ENCODE assay signal across 8 cellular contexts in the genomic region with DNA sequence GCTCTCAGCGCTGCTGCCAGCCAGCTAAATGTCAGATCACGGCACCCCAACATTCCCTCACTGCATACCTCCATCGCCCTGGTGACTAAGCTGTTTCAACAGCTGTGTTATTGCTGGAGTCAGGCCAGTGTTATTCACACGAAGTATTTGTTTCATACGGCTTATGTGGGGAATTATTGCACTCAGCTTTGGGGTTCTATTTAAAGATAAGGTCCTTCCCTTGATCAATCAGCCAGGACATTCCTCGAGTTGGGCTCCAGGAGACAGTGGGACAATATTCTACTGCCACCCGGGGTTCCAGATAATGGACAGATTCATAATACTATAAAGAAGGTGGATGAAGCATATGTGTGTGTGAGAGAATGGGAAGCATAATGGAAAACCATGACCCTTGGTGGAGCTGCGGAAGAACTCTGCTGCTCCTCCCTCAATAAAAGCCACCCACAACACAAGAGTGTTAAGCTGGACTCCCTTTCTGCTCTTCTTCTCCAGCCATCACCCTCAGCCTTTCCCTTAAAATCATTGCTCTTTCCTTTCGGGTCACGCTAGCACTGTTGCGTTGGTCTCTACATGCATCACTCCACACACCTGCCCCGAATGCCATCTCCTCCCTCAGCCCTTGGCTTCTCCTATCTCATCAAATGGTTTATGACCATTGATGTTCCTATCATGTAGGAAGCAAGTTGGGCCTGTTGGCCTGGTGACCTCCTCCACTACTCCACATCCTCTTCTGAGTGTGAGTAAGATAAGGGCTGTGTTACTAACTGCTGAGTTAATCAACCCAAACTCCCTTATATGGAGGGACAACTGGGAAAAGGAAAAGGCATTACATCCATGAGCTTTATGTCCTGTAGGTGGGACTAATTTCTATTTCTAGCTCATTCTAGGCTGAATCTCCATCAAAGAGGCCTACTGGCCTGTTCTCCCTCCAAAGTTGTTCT.
DNase-seq lines count a peak whose midpoint lies in the region; ATAC-seq lines count a peak whose summit lies in the region.

No MANE protein-coding gene starts in this region.

- peaks cover 0 to 3% of the 10 kb centered on the region in 2 donors for H3K36me3 Mint-ChIP-seq in stimulated activated naive B cell treated with anti-CD40 and anti-IgM and Interleukin-4, amounts not matched to agents 10 μg/mL and 1 μg/mL and 100 μg/mL, for 72 hours

- no peak overlapping the region for H3K4me3 Mint-ChIP-seq in stimulated activated naive B cell treated with anti-CD40 and anti-IgM and Interleukin-4, amounts not matched to agents 10 μg/mL and 1 μg/mL and 100 μg/mL, for 72 hours

- H3K4me1 Mint-ChIP-seq in stimulated activated naive B cell treated with anti-CD40 and anti-IgM and Interleukin-4, amounts not matched to agents 10 μg/mL and 1 μg/mL and 100 μg/mL, for 72 hours, result peaks cover 16 to 23% of the 10 kb centered on the region in 2 donors

- no peaks in the 10 kb centered on the region for H3K36me3 ChIP-seq in HUES48 (ENCODE audit: control insufficient read depth, insufficient read depth, low read length)

- no peak overlapping the region for H3K4me3 ChIP-seq in HUES48 (ENCODE audit: low read depth, low read length)

- DNase-seq in iPS-NIHi11 (ENCODE audit: low spot score), result peak; percentile 30
- DNase-seq in stimulated activated naive B cell treated with anti-CD40 and anti-IgM and Interleukin-4, amounts not matched to agents 10 μg/mL and 1 μg/mL and 100 μg/mL, for 72 hours, result no peak
- DNase-seq in activated CD4-positive, alpha-beta T cell treated with anti-CD3 and anti-CD28 coated beads for 1 hour, result no peak
- DNase-seq in SKM-1 treated with dmso at 0.1 percent for 144 hours (lab: John Stamatoyannopoulos, UW; ENCODE audit: unreplicated experiment), result no peak
- no peak for DNase-seq in GF-D8 (lab: John Stamatoyannopoulos, UW)

- H3K4me1 ChIP-seq in HUES48 (ENCODE audit: control insufficient read depth, insufficient read depth, low read length), result peaks cover 6% of the 10 kb centered on the region; the same call in 1 of the 2 replicates

- no peaks in the 10 kb centered on the region for H3K9me3 ChIP-seq in HUES48 (ENCODE audit: control insufficient read depth, insufficient read depth, low read length)

- H3K27ac Mint-ChIP-seq in stimulated activated naive B cell treated with anti-CD40 and anti-IgM and Interleukin-4, amounts not matched to agents 10 μg/mL and 1 μg/mL and 100 μg/mL, for 72 hours, result peak overlapping the region; percentile 65

- H3K27me3 ChIP-seq in HUES48 (ENCODE audit: control insufficient read depth, insufficient read depth, low read length), result no peaks in the 10 kb centered on the region

- ATAC-seq in stimulated activated naive B cell treated with anti-CD40 and anti-IgM and Interleukin-4, amounts not matched to agents 10 μg/mL and 1 μg/mL and 100 μg/mL, for 72 hours (replicated peaks), result no peak
- ATAC-seq in HG02973 (IDR thresholded peaks at IDR 0.05; ENCODE audit: unreplicated experiment), result no peak

- H3K9ac ChIP-seq in HUES48 (ENCODE audit: low read depth, low read length), result no peak overlapping the region

- H3K27ac ChIP-seq in HUES48 (ENCODE audit: low read depth, low read length) (peak overlapping the region; percentile 32), angular gyrus (ENCODE audit: low read depth, low read length) (peak overlapping the region; percentile 19)

- peaks cover 17 to 20% of the 10 kb centered on the region in 2 donors for H3K27me3 Mint-ChIP-seq in stimulated activated naive B cell treated with anti-CD40 and anti-IgM and Interleukin-4, amounts not matched to agents 10 μg/mL and 1 μg/mL and 100 μg/mL, for 72 hours

- peaks cover 5 to 9% of the 10 kb centered on the region in 2 donors for H3K9me3 Mint-ChIP-seq in stimulated activated naive B cell treated with anti-CD40 and anti-IgM and Interleukin-4, amounts not matched to agents 10 μg/mL and 1 μg/mL and 100 μg/mL, for 72 hours
